Comparison of ENCODE assay signal across 8 cellular contexts in the genomic region with DNA sequence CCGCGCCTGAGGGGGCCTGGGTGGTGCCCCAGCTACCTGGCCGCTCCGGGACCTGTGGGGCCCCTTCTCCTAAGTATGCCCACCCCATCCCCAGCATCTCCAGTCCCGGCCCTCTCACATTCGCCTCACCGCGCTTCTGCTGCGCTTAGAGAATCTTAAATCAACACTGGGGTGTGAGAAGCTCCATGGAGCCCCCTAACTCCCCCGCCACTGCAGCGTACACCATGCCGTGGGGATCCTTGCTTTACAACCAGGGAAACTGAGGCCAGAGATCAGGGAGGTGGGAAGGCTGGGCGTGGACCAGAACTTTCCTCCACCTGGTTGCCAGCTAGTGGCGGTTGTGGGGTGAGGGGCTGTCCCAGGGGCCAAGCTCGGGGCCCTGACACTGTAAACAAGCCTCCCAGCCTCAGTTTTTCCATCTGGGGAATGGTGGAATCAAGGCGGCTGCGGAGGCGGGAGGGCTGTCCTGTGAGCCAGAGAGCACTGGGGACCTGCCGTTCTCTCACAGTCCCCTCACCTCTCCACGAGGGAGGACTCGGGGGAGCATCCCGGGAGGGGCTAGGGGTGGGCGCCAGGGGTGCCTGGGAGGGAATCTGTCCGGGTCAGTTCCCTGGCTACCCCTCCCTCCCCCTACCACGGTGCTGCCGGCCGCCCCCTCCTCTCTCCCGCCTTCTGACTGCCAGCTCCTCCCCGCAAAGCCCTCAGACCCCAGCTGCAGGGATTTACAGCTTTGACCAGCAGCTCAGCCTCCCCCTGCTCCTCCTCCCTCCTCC.
DNase-seq lines count a peak whose midpoint lies in the region; ATAC-seq, FAIRE-seq and TF ChIP-seq lines count a peak whose summit lies in the region.

No MANE protein-coding gene starts in this region.

- peak overlapping the region; percentile 47 for H2AFZ ChIP-seq in GM12878 (ENCODE audit: control insufficient read depth, low read depth, low read length)

- FAIRE-seq in GM12878 (lab: Jason Lieb, UNC), result no peak

- CTCF ChIA-PET in activated CD4-positive, alpha-beta T cell treated with anti-CD3 and anti-CD28 coated beads for 36 hours (lab: Charles Lee), result interaction anchor here (0.6 to 3.1 kb wide), 8 partner anchors 23 to 905 kb away, joined by 3 to 11 read pairs (median 4); partner anchors contain the start of gene DOLPP1
- CTCF ChIA-PET in GM12878 (lab: Yijun Ruan, JAX), result interaction anchor here (0.6 to 3.0 kb wide), 10 partner anchors 41 to 422 kb away, joined by 3 to 16 read pairs (median 6); partner anchors contain the start of gene NTMT1

- no peak overlapping the region for H3K4me3 ChIP-seq in GM12878
- H3K4me3 ChIP-seq in mucosa of stomach (ENCODE audit: low read length), result no peak overlapping the region
- H3K4me3 ChIP-seq in upper lobe of left lung, result peak overlapping the region in 3 of 4 donors; percentile 7 to 52 (median 50)
- H3K4me3 ChIP-seq in brain microvascular endothelial cell (ENCODE audit: low read depth, low read length), result no peak overlapping the region

- H3K4me1 Mint-ChIP-seq in activated CD4-positive, alpha-beta T cell treated with anti-CD3 and anti-CD28 coated beads for 36 hours, result peaks cover 38% of the 10 kb centered on the region

- peak; percentile 81 for DNase-seq in activated CD4-positive, alpha-beta T cell treated with anti-CD3 and anti-CD28 coated beads for 36 hours
- no peak for DNase-seq in activated CD4-positive, alpha-beta T cell treated with anti-CD3 and anti-CD28 coated beads for 1 hour
- DNase-seq in GM12878 (ENCODE audit: low read depth, low spot score) (no peak), upper lobe of left lung (peak in 1 of 2 donors; percentile 83), SIG-M5 (lab: John Stamatoyannopoulos, UW) (no peak), NCI-H2107 (lab: John Stamatoyannopoulos, UW) (no peak), brain microvascular endothelial cell (no peak)

- peak overlapping the region; percentile 72 for H3K4me3 Mint-ChIP-seq in activated CD4-positive, alpha-beta T cell treated with anti-CD3 and anti-CD28 coated beads for 36 hours

- TF ChIP-seq POLR2A in GM12878 (IDR thresholded peaks at IDR 0.05; ENCODE audit: low read depth, low read length), result no peak
- no peak for TF ChIP-seq POLR2A in upper lobe of left lung (IDR thresholded peaks at IDR 0.05)

- no peaks in the 10 kb centered on the region for H3K27me3 ChIP-seq in GM12878 (replicated peaks in 1 of 2; ENCODE audit: control insufficient read depth in 2 of 2, insufficient read depth in 2 of 2, low read length in 1 of 2)
- H3K27me3 ChIP-seq in mucosa of stomach (ENCODE audit: control insufficient read depth, insufficient read depth, low read length), result no peaks in the 10 kb centered on the region
- H3K27me3 ChIP-seq in upper lobe of left lung, result no peaks in the 10 kb centered on the region
- H3K27me3 ChIP-seq in brain microvascular endothelial cell (replicated peaks), result no peaks in the 10 kb centered on the region

- no peaks in the 10 kb centered on the region for H3K9me3 Mint-ChIP-seq in activated CD4-positive, alpha-beta T cell treated with anti-CD3 and anti-CD28 coated beads for 36 hours (ENCODE audit: low read depth)

- POLR2A ChIA-PET in activated CD4-positive, alpha-beta T cell treated with anti-CD3 and anti-CD28 coated beads for 36 hours (lab: Charles Lee), result interaction anchor here (0.8 to 1.8 kb wide), 4 partner anchors 23 to 281 kb away, joined by 3 to 5 read pairs (median 3); partner anchors contain the start of gene IER5L
- POLR2A ChIA-PET in GM12878 (lab: Charles Lee), result interaction anchor here (0.5 to 1.9 kb wide), 17 partner anchors 30 to 1671 kb away, joined by 3 to 9 read pairs (median 4); partner anchors contain the start of genes IER5L and NTMT1

- no TSS peak for BruUV-seq in GM12878 (replicated peaks; lab: Mats Ljungman, UMichigan)

- RAD21 ChIA-PET in GM12878 (lab: Charles Lee; ENCODE audit: unreplicated experiment), result interaction anchor here (0.7 to 3.0 kb wide), 24 partner anchors 24 to 379 kb away, joined by 3 to 19 read pairs (median 4); partner anchors contain the start of genes DOLPP1 and IER5L

- SMC1A ChIA-PET in GM12878 (lab: Charles Lee; ENCODE audit: uncharacterized antibody, unreplicated experiment), result interaction anchor here (0.6 to 3.0 kb wide), 12 partner anchors 35 to 320 kb away, joined by 3 to 9 read pairs (median 4); no protein-coding TSS in a partner anchor

- peak overlapping the region; percentile 7; the same call in 1 of the 2 replicates for H3K4me2 ChIP-seq in GM12878 (ENCODE audit: control insufficient read depth, insufficient read depth)

- in situ Hi-C loops in GM12878 (cut with MboI), result no loop called here
- in situ Hi-C loops in brain microvascular endothelial cell (cut with HindIII; ENCODE audit: low pct_ligation_motif_present, low sequenced_read_pairs), result no loop called here

- H3K4me1 ChIP-seq in GM12878 (ENCODE audit: control insufficient read depth, insufficient read depth, low read length) (peaks cover 26% of the 10 kb centered on the region), mucosa of stomach (ENCODE audit: control insufficient read depth, insufficient read depth, low read length) (peaks cover 38% of the 10 kb centered on the region), upper lobe of left lung (peaks cover 36 to 43% (median 40%) of the 10 kb centered on the region in 4 donors)

- no peaks in the 10 kb centered on the region for H3K79me2 ChIP-seq in GM12878 (ENCODE audit: control insufficient read depth, insufficient read depth, low read length)

- WGBS in GM12878 (ENCODE audit: insufficient coverage, insufficient replicate concordance, low lambda C conversion rate, missing lambda C conversion rate), result 37% methylated on average over 22 of the region's 29 CpGs
- 34 to 42% methylated on average over 17 to 24 of the region's 29 CpGs for WGBS in upper lobe of left lung, 2 donors

- no peak for TF ChIP-seq RAD21 in GM12878 (IDR thresholded peaks at IDR 0.05; ENCODE audit: insufficient read depth, low read depth, low read length)

- H3K9me3 ChIP-seq in GM12878 (replicated peaks; ENCODE audit: control insufficient read depth, insufficient read depth, low read length) (no peaks in the 10 kb centered on the region), mucosa of stomach (ENCODE audit: control insufficient read depth, low read length) (no peaks in the 10 kb centered on the region), upper lobe of left lung (no peaks in the 10 kb centered on the region)

- ATAC-seq in activated CD4-positive, alpha-beta T cell treated with anti-CD3 and anti-CD28 coated beads for 36 hours, result peak; percentile 46
- ATAC-seq in GM12878, result peak; percentile 45
- ATAC-seq in upper lobe of left lung (ENCODE audit: low FRiP score in 2 of 2), result peak in 1 of 2 donors; percentile 2

- no peak overlapping the region for H3K27ac ChIP-seq in GM12878 (ENCODE audit: control insufficient read depth, insufficient read depth)
- peak overlapping the region; percentile 67 to 98 (median 98) for H3K27ac ChIP-seq in upper lobe of left lung
- no peak overlapping the region for H3K27ac ChIP-seq in brain microvascular endothelial cell

- H3K27ac Mint-ChIP-seq in activated CD4-positive, alpha-beta T cell treated with anti-CD3 and anti-CD28 coated beads for 36 hours, result peak overlapping the region; percentile 74

- TF ChIP-seq EP300 in GM12878 (IDR thresholded peaks at IDR 0.05; ENCODE audit: borderline replicate concordance in 1 of 2, control insufficient read depth in 1 of 2, low read depth in 2 of 2, low read length in 2 of 2), result no peak
- TF ChIP-seq EP300 in upper lobe of left lung (IDR thresholded peaks at IDR 0.05), result no peak

- TF ChIP-seq CTCF in GM12878 (IDR thresholded peaks at IDR 0.05 in 2 of 3, conservative IDR thresholded peaks at IDR 0.05 in 1 of 3; ENCODE audit: control insufficient read depth in 2 of 3, extremely low read depth in 1 of 3, insufficient read depth in 1 of 3, low read depth in 3 of 3, low read length in 3 of 3) (no peak), upper lobe of left lung (IDR thresholded peaks at IDR 0.05) (no peak), brain microvascular endothelial cell (IDR thresholded peaks at IDR 0.05; ENCODE audit: low read depth, low read length, missing control alignments) (no peak)

- H3K9ac ChIP-seq in GM12878 (ENCODE audit: control insufficient read depth, insufficient read depth, low read length) (no peak overlapping the region), mucosa of stomach (ENCODE audit: low read length) (peak overlapping the region; percentile 28)

- intact Hi-C loops in activated CD4-positive, alpha-beta T cell treated with anti-CD3 and anti-CD28 coated beads for 36 hours (cut with DNase I, micrococcal nuclease), result loop anchor here (1.0 to 2.0 kb wide), 9 partner anchors 24 to 319 kb away; no protein-coding TSS in a partner anchor
- intact Hi-C loops in GM12878 (cut with micrococcal nuclease; ENCODE audit: unreplicated experiment), result loop anchor here (2.0 kb wide), 1 partner anchor 319 kb away; no protein-coding TSS in a partner anchor

- no peaks in the 10 kb centered on the region for H3K27me3 Mint-ChIP-seq in activated CD4-positive, alpha-beta T cell treated with anti-CD3 and anti-CD28 coated beads for 36 hours

- no peaks in the 10 kb centered on the region for H3K36me3 Mint-ChIP-seq in activated CD4-positive, alpha-beta T cell treated with anti-CD3 and anti-CD28 coated beads for 36 hours (ENCODE audit: low read depth)

- H3K36me3 ChIP-seq in GM12878 (ENCODE audit: control insufficient read depth in 2 of 2, insufficient read depth in 2 of 2, low read length in 1 of 2) (no peaks in the 10 kb centered on the region), mucosa of stomach (ENCODE audit: control insufficient read depth, insufficient read depth, low read length) (no peaks in the 10 kb centered on the region), upper lobe of left lung (no peaks in the 10 kb centered on the region), brain microvascular endothelial cell (replicated peaks) (no peaks in the 10 kb centered on the region)

- no peaks in the 10 kb centered on the region for H4K20me1 ChIP-seq in GM12878 (ENCODE audit: control insufficient read depth, insufficient read depth)

TF ChIP-seq in GM12878, 131 proteins besides CTCF, POLR2A, EP300 and RAD21 (continues in another document):
- TF ChIP-seq NFXL1 (IDR thresholded peaks at IDR 0.05; ENCODE audit: borderline replicate concordance), result 0 out of 2 replicates have a peak, but pooled peaks have one; percentile 57

Comparison
In these comparisons a context has a peak if more than half of its experiments do, and no peak if none do; other contexts are left out.
1. H3K27ac ChIP-seq: peak in upper lobe of left lung (4 of 4); none in GM12878 (single experiment) and brain microvascular endothelial cell (single experiment).
2. H3K4me3 ChIP-seq: peak in upper lobe of left lung (3 of 4); none in GM12878 (single experiment), mucosa of stomach (single experiment) and brain microvascular endothelial cell (single experiment).